ENCODE assay signal across 26 cellular contexts in genomic region chr11:121721448-121721847, GRCh38.
DNase-seq lines count a peak whose midpoint lies in the region; ATAC-seq, FAIRE-seq and TF ChIP-seq lines count a peak whose summit lies in the region.
"Had no signal": no experiment of that assay in that cellular context is flagged by ENCODE, and none has a peak within 500 bp of the region (broad histone marks: within the 10 kb centered on the region; RNA-seq: fewer than 3 reads in every experiment).

No MANE protein-coding gene starts in this region.

- H4K20me1 ChIP-seq in SK-N-SH (ENCODE audit: insufficient read depth) (no peaks in the 10 kb centered on the region), hepatocyte (ENCODE audit: insufficient read depth, poor library complexity, severe bottlenecking) (no peaks in the 10 kb centered on the region)
- H4K20me1 ChIP-seq: BLaER1 treated with 17β-estradiol and CSF1 and Interleukin-3, amounts not matched to agents 10 nM and 100 nM had no signal

- WGBS in SK-N-SH (ENCODE audit: low lambda C conversion rate), result 93% methylated on average over 3 of the region's 3 CpGs
- 96% methylated on average over 3 of the region's 3 CpGs for WGBS in hepatocyte (ENCODE audit: low lambda C conversion rate, missing lambda C conversion rate)
- 87 to 92% methylated on average over 3 of the region's 3 CpGs for WGBS in pancreas, 2 donors
- WGBS in transverse colon (ENCODE audit: low coverage in 1 of 2), 2 donors, result 82 to 93% methylated on average over 3 of the region's 3 CpGs

- H3K9me3 ChIP-seq in SK-N-SH (no peaks in the 10 kb centered on the region), hepatocyte (ENCODE audit: low read depth) (no peaks in the 10 kb centered on the region), pancreas (no peaks in the 10 kb centered on the region), transverse colon (no peaks in the 10 kb centered on the region)
- H3K9me3 ChIP-seq: Caco-2, MG63 had no signal

- H3K79me2 ChIP-seq in SK-N-SH (ENCODE audit: insufficient read depth) (no peaks in the 10 kb centered on the region), hepatocyte (no peaks in the 10 kb centered on the region)

- DNase-seq in SK-N-SH (no peak), hepatocyte (ENCODE audit: low spot score) (no peak), pancreas (no peak), transverse colon (no peak), foreskin melanocyte (no peak), inferior parietal cortex (ENCODE audit: extremely low spot score) (no peak)
- DNase-seq: Caco-2; CD4-positive, alpha-beta memory T cell; DMS 273 treated with DMSO at 0.1 percent for 48 hours; DMS79 treated with DMSO at 0.1 percent for 48 hours; MG63; NCI-H1048; NCI-H1417 treated with DMSO at 0.1 percent for 48 hours; NCI-H187 treated with DMSO at 0.1 percent for 48 hours; PC-3; RPMI8226; SHP77 had no signal

- H2AFZ ChIP-seq in SK-N-SH (ENCODE audit: low read depth) (no peak overlapping the region), hepatocyte (no peak overlapping the region)

- no peak for FAIRE-seq in pancreas (lab: Jason Lieb, UNC)
- FAIRE-seq: GM12878, H54, HepG2, K562 had no signal

- no peak overlapping the region for H3K4me2 ChIP-seq in SK-N-SH
- H3K4me2 ChIP-seq in hepatocyte, result no peak overlapping the region
- H3K4me2 ChIP-seq: BLaER1 treated with 17β-estradiol and CSF1 and Interleukin-3, amounts not matched to agents 10 nM and 100 nM had no signal

- H3F3A ChIP-seq in SK-N-SH (replicated peaks; ENCODE audit: insufficient read depth), result no peaks in the 10 kb centered on the region

- TF ChIP-seq POLR2A in transverse colon (IDR thresholded peaks at IDR 0.05), result no peak

- no peak for TF ChIP-seq CTCF in SK-N-SH (IDR thresholded peaks at IDR 0.05)
- TF ChIP-seq CTCF in hepatocyte (IDR thresholded peaks at IDR 0.05; ENCODE audit: poor library complexity), result no peak
- TF ChIP-seq CTCF in pancreas (IDR thresholded peaks at IDR 0.05), result no peak
- TF ChIP-seq CTCF in transverse colon (IDR thresholded peaks at IDR 0.05), result no peak

- in situ Hi-C loops in transverse colon (cut with MboI; ENCODE audit: low pct_ligation_motif_present in 1 of 4, low pct_unique_long_range_greater_than_20kb in 1 of 4, low sequenced_read_pairs in 3 of 4), result no loop called here

- H3K9ac ChIP-seq in SK-N-SH, result no peak overlapping the region
- H3K9ac ChIP-seq: BLaER1 treated with 17β-estradiol and CSF1 and Interleukin-3, amounts not matched to agents 10 nM and 100 nM had no signal

- no peak for ATAC-seq in SK-N-SH treated with all-trans-retinoic acid at 6 μM for 48 hours
- no peak for ATAC-seq in pancreas
- ATAC-seq in activated CD4-positive, CD25-positive, alpha-beta regulatory T cell treated with anti-CD3 and anti-CD28 coated beads, Interleukin-2, amount 50 U/mL, for 24 hours, result no peak
- ATAC-seq: GM12878, K562, PC-3 had no signal

- peaks cover 8 to 14% of the 10 kb centered on the region in 2 experiments; a peak in 2 of 4 replicates for H3K4me1 ChIP-seq in SK-N-SH (ENCODE audit: control insufficient read depth in 1 of 2, insufficient read depth in 2 of 2, low read depth in 1 of 2, low read length in 1 of 2)
- H3K4me1 ChIP-seq in hepatocyte (ENCODE audit: insufficient read depth), result peaks cover 16% of the 10 kb centered on the region
- no peaks in the 10 kb centered on the region for H3K4me1 ChIP-seq in pancreas
- H3K4me1 ChIP-seq in transverse colon, result peaks cover 0 to 6% (median 3%) of the 10 kb centered on the region in 4 donors
- H3K4me1 ChIP-seq: BLaER1 treated with 17β-estradiol and CSF1 and Interleukin-3, amounts not matched to agents 10 nM and 100 nM had no signal

- no peaks in the 10 kb centered on the region for H3K36me3 ChIP-seq in SK-N-SH (replicated peaks in 1 of 2; ENCODE audit: control insufficient read depth in 1 of 2, insufficient read depth in 2 of 2, low read length in 1 of 2)
- H3K36me3 ChIP-seq in hepatocyte (replicated peaks; ENCODE audit: insufficient read depth, low read depth), result no peaks in the 10 kb centered on the region
- no peaks in the 10 kb centered on the region for H3K36me3 ChIP-seq in pancreas
- no peaks in the 10 kb centered on the region for H3K36me3 ChIP-seq in transverse colon
- H3K36me3 ChIP-seq: BLaER1 treated with 17β-estradiol and CSF1 and Interleukin-3, amounts not matched to agents 10 nM and 100 nM; MG63 had no signal

- no peaks in the 10 kb centered on the region for H3K27me3 ChIP-seq in SK-N-SH (ENCODE audit: insufficient read depth)
- no peaks in the 10 kb centered on the region for H3K27me3 ChIP-seq in hepatocyte
- H3K27me3 ChIP-seq in pancreas, result peaks cover 0 to 4% (median 0%) of the 10 kb centered on the region in 4 donors
- H3K27me3 ChIP-seq in transverse colon, result peaks cover 21% of the 10 kb centered on the region
- H3K27me3 ChIP-seq: MG63 had no signal

- POLR2A ChIA-PET in SK-N-SH (lab: Yijun Ruan, JAX), result no interaction called here

- H3K4me3 ChIP-seq in SK-N-SH (ENCODE audit: low read depth in 2 of 2, low read length in 1 of 2) (no peak overlapping the region), hepatocyte (no peak overlapping the region), pancreas (no peak overlapping the region), transverse colon (no peak overlapping the region)
- H3K4me3 ChIP-seq: BLaER1 treated with 17β-estradiol and CSF1 and Interleukin-3, amounts not matched to agents 10 nM and 100 nM; GM12878; K562; MG63 had no signal

- TF ChIP-seq EP300 in SK-N-SH (IDR thresholded peaks at IDR 0.05; ENCODE audit: borderline replicate concordance in 1 of 2, low read depth in 1 of 2, low read length in 1 of 2) (no peak), transverse colon (IDR thresholded peaks at IDR 0.05; ENCODE audit: low read depth) (no peak)

- CTCF ChIA-PET in SK-N-SH (lab: Yijun Ruan, JAX), result interaction anchor here (0.8 kb wide), 1 partner anchor 23 kb away, joined by 3 read pairs; no protein-coding TSS in a partner anchor

- intact Hi-C loops in pancreas (cut with DNase I), result no loop called here
- intact Hi-C loops in transverse colon (cut with DNase I; ENCODE audit: low total_unique reads), result no loop called here

- H3K9me2 ChIP-seq in SK-N-SH (no peaks in the 10 kb centered on the region), hepatocyte (replicated peaks; ENCODE audit: insufficient read depth) (no peaks in the 10 kb centered on the region)

- H3K27ac ChIP-seq in SK-N-SH (ENCODE audit: low read depth in 2 of 2, low read length in 1 of 2) (no peak overlapping the region), hepatocyte (peak overlapping the region; percentile 96), pancreas (peak overlapping the region in 3 of 4 donors; percentile 60 to 86 (median 85)), transverse colon (peak overlapping the region in 3 of 4 donors; percentile 69 to 92 (median 82))
- H3K27ac ChIP-seq: 22Rv1; BLaER1 treated with 17β-estradiol and CSF1 and Interleukin-3, amounts not matched to agents 10 nM and 100 nM; HL-60 had no signal

- TF ChIP-seq RAD21 in SK-N-SH (IDR thresholded peaks at IDR 0.05; ENCODE audit: low read length), result no peak

TF ChIP-seq in SK-N-SH treated with all-trans-retinoic acid at 6 μM for 48 hours, 23 proteins besides CTCF, POLR2A, EP300 and RAD21 (continues in another document):
- TF ChIP-seq ZNF8 (CRISPR knock-in tag; IDR thresholded peaks at IDR 0.05) (peak; percentile 93), TOX (CRISPR knock-in tag; IDR thresholded peaks at IDR 0.05; ENCODE audit: borderline replicate concordance) (no peak), ZNF565 (CRISPR knock-in tag; conservative IDR thresholded peaks at IDR 0.05; ENCODE audit: low read depth) (no peak)

TF ChIP-seq in SK-N-SH, 30 proteins besides CTCF, POLR2A, EP300 and RAD21:
- TF ChIP-seq TAF1 (IDR thresholded peaks at IDR 0.05; ENCODE audit: borderline replicate concordance, low read depth, low read length) (no peak), GATA2 (CRISPR knock-in tag; IDR thresholded peaks at IDR 0.05) (no peak), NRF1 (IDR thresholded peaks at IDR 0.05; ENCODE audit: low read depth, low read length) (no peak), MXI1 (IDR thresholded peaks at IDR 0.05; ENCODE audit: low read depth, low read length) (no peak), MEF2A (IDR thresholded peaks at IDR 0.05; ENCODE audit: borderline replicate concordance, low read depth) (no peak), SMC3 (IDR thresholded peaks at IDR 0.05; ENCODE audit: low read depth, low read length) (no peak)
- TF ChIP-seq, protein P1, sequence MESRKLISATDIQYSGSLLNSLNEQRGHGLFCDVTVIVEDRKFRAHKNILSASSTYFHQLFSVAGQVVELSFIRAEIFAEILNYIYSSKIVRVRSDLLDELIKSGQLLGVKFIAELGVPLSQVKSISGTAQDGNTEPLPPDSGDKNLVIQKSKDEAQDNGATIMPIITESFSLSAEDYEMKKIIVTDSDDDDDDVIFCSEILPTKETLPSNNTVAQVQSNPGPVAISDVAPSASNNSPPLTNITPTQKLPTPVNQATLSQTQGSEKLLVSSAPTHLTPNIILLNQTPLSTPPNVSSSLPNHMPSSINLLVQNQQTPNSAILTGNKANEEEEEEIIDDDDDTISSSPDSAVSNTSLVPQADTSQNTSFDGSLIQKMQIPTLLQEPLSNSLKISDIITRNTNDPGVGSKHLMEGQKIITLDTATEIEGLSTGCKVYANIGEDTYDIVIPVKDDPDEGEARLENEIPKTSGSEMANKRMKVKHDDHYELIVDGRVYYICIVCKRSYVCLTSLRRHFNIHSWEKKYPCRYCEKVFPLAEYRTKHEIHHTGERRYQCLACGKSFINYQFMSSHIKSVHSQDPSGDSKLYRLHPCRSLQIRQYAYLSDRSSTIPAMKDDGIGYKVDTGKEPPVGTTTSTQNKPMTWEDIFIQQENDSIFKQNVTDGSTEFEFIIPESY (IDR thresholded peaks at IDR 0.05; ENCODE audit: borderline replicate concordance, low read depth), result no peak

Comparison
In these comparisons a context has a peak if more than half of its experiments do, and no peak if none do; other contexts are left out.
1. H3K27ac ChIP-seq: peak in hepatocyte (single experiment), pancreas (3 of 4) and transverse colon (3 of 4); none in SK-N-SH (0 of 2).